ENCODE assay signal across 23 cellular contexts in the genomic region with DNA sequence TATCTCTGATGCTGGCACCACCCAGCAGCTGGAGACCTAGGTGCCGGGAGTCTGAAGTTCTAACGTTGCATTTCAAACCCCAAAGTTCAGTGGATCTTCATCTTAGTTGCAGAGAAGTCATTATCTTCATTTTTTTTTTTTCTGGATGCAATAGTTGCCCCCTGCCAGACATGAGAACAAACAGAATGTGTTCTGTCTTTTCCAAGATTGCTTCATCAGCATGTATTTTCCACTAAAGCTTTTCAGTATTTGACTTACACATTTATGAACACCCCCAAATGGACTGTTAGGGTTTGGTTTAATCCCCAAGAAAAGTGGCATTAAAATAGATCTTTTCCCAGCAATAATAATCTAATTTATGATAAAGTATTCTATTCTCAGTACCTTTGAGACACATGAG.
A peak's percentile ranks its signal among the peaks of the same experiment; 100 is the strongest.
DNase-seq lines count a peak whose midpoint lies in the region; ATAC-seq, FAIRE-seq and TF ChIP-seq lines count a peak whose summit lies in the region.
"Had no signal": no experiment of that assay in that cellular context is flagged by ENCODE, and none has a peak within 500 bp of the region (broad histone marks: within the 10 kb centered on the region; RNA-seq: fewer than 3 reads in every experiment).

No MANE protein-coding gene starts in this region.

- in situ Hi-C loops in K562 (cut with MboI), result no loop called here

- DNase-seq in A549 (ENCODE audit: low read depth in 1 of 2, low spot score in 1 of 2) (no peak), K562 (ENCODE audit: extremely low read depth in 1 of 4, low spot score in 3 of 4) (no peak), mesenchymal stem cell (peak; percentile 30), left lung (no peak)
- DNase-seq in CD4-positive, alpha-beta T cell, result no peak
- DNase-seq: Calu3; CD8-positive, alpha-beta T cell; DMS53; DND-41; EL; GOT3; H7; HFFc6; IMR-90; KBM-7 had no signal

- no peaks in the 10 kb centered on the region for H3K36me3 ChIP-seq in K562 (ENCODE audit: control insufficient read depth, insufficient read depth, low read length)
- no peaks in the 10 kb centered on the region for H3K36me3 ChIP-seq in mesenchymal stem cell (ENCODE audit: control insufficient read depth in 1 of 2, insufficient read depth in 2 of 2, low read depth in 1 of 2, low read length in 2 of 2)
- no peaks in the 10 kb centered on the region for H3K36me3 ChIP-seq in left lung
- H3K36me3 ChIP-seq: BLaER1 had no signal

- H3K4me3 Mint-ChIP-seq in CD4-positive, alpha-beta T cell, result no peak overlapping the region
- H3K4me3 Mint-ChIP-seq: CD14-positive monocyte; CD8-positive, alpha-beta T cell; HFFc6 had no signal

- no peak overlapping the region for H4K8ac ChIP-seq in mesenchymal stem cell (ENCODE audit: low read length)

- no peaks in the 10 kb centered on the region for H3K9me1 ChIP-seq in K562 (ENCODE audit: control insufficient read depth, insufficient read depth, low read length)

- no TSS peak for BruUV-seq in K562 (replicated peaks; lab: Mats Ljungman, UMichigan)

- H3K27me3 Mint-ChIP-seq in CD4-positive, alpha-beta T cell, result peaks cover 16% of the 10 kb centered on the region

- H3K27ac Mint-ChIP-seq in CD4-positive, alpha-beta T cell, result no peak overlapping the region
- H3K27ac Mint-ChIP-seq: CD14-positive monocyte; CD8-positive, alpha-beta T cell; HFFc6 had no signal

- no peak overlapping the region for H2BK15ac ChIP-seq in mesenchymal stem cell (ENCODE audit: low read depth, poor library complexity, severe bottlenecking)

- no peaks in the 10 kb centered on the region for H3K4me1 Mint-ChIP-seq in CD4-positive, alpha-beta T cell (ENCODE audit: low read depth)
- H3K4me1 Mint-ChIP-seq: CD14-positive monocyte had no signal

- 72% methylated on average over 2 of the region's 2 CpGs for WGBS in A549 (ENCODE audit: missing lambda C conversion rate)
- WGBS in K562 (ENCODE audit: insufficient coverage, low coverage, missing lambda C conversion rate), result 6% methylated on average over 2 of the region's 2 CpGs
- WGBS in mesenchymal stem cell, result 91% methylated on average over 2 of the region's 2 CpGs

- H3K4ac ChIP-seq in mesenchymal stem cell (ENCODE audit: low read depth in 1 of 2, low read length in 2 of 2), result no peak overlapping the region

- H3K4me1 ChIP-seq in A549 (no peaks in the 10 kb centered on the region), K562 (replicated peaks in 1 of 2; ENCODE audit: control insufficient read depth in 2 of 2, insufficient read depth in 2 of 2, low read length in 2 of 2) (no peaks in the 10 kb centered on the region; a peak in 1 of 5 replicates), mesenchymal stem cell (ENCODE audit: control insufficient read depth, insufficient read depth, low read depth, low read length) (no peaks in the 10 kb centered on the region), left lung (no peaks in the 10 kb centered on the region)
- H3K4me1 ChIP-seq: BLaER1 had no signal

- H3K27ac ChIP-seq in A549, result no peak overlapping the region
- H3K27ac ChIP-seq in K562 (ENCODE audit: extremely low read depth, low read depth, low read length), result no peak overlapping the region
- H3K27ac ChIP-seq in mesenchymal stem cell (ENCODE audit: low read length, poor library complexity, severe bottlenecking), result no peak overlapping the region
- peak overlapping the region; percentile 70 for H3K27ac ChIP-seq in temporal lobe (ENCODE audit: low read depth, low read length)
- H3K27ac ChIP-seq in left lung, result no peak overlapping the region
- no peak overlapping the region for H3K27ac ChIP-seq in CD4-positive, alpha-beta T cell (ENCODE audit: low read depth, low read length)
- H3K27ac ChIP-seq: 22Rv1, BLaER1 had no signal

- H3K36me3 Mint-ChIP-seq in CD4-positive, alpha-beta T cell (ENCODE audit: low read depth), result no peaks in the 10 kb centered on the region
- H3K36me3 Mint-ChIP-seq: CD14-positive monocyte; CD8-positive, alpha-beta T cell had no signal

- H2AFZ ChIP-seq in K562 (ENCODE audit: low read depth, low read length) (no peak overlapping the region), mesenchymal stem cell (ENCODE audit: low read depth, low read length) (no peak overlapping the region)

- no peak for TF ChIP-seq POLR2A in A549 (IDR thresholded peaks at IDR 0.05; ENCODE audit: low read length)
- no peak for TF ChIP-seq POLR2A in K562 (conservative IDR thresholded peaks at IDR 0.05)

- CTCF ChIA-PET in A549 (lab: Yijun Ruan, JAX) (interaction anchor here (0.6 to 1.3 kb wide), 5 partner anchors 26 to 269 kb away, joined by 3 to 4 read pairs (median 3); no protein-coding TSS in a partner anchor), K562 (lab: Yijun Ruan, JAX; ENCODE audit: low intra/inter-chr PET ratio) (no interaction called here)
- CTCF ChIA-PET in CD4-positive, alpha-beta T cell (lab: Charles Lee), result no interaction called here

- no peak overlapping the region for H2BK120ac ChIP-seq in mesenchymal stem cell (ENCODE audit: low read depth, low read length)

- no peak overlapping the region for H4K91ac ChIP-seq in mesenchymal stem cell (ENCODE audit: low read length)

- intact Hi-C loops in K562 (cut with micrococcal nuclease) (no loop called here), left lung (cut with DNase I) (no loop called here)
- intact Hi-C loops in CD4-positive, alpha-beta T cell (cut with DNase I, micrococcal nuclease), result no loop called here

- H3K79me2 ChIP-seq in K562 (ENCODE audit: control insufficient read depth, insufficient read depth, low read length), result no peaks in the 10 kb centered on the region

- ATAC-seq in A549 (no peak), K562 (no peak), HG02588 (IDR thresholded peaks at IDR 0.05; ENCODE audit: unreplicated experiment) (no peak), left lung (no peak)
- no peak for ATAC-seq in CD4-positive, alpha-beta T cell (ENCODE audit: poor library complexity)
- ATAC-seq: CD8-positive, alpha-beta T cell; GM12878; HCT116 had no signal

- no peak overlapping the region for H3K4me2 ChIP-seq in A549
- H3K4me2 ChIP-seq in K562 (ENCODE audit: insufficient read depth, low read length), result no peak overlapping the region
- no peak overlapping the region for H3K4me2 ChIP-seq in mesenchymal stem cell (ENCODE audit: low read length, poor library complexity, severe bottlenecking)
- H3K4me2 ChIP-seq: BLaER1 had no signal

- H3K4me3 ChIP-seq in A549 (no peak overlapping the region), K562 (no peak overlapping the region), mesenchymal stem cell (ENCODE audit: insufficient read depth in 1 of 2, low read depth in 1 of 2, low read length in 2 of 2) (no peak overlapping the region), left lung (no peak overlapping the region)
- H3K4me3 ChIP-seq: BLaER1, GM12878 had no signal

- H3K14ac ChIP-seq in mesenchymal stem cell (ENCODE audit: low read length in 2 of 2), result no peak overlapping the region

- TF ChIP-seq CTCF in A549 (IDR thresholded peaks at IDR 0.05), result no peak
- TF ChIP-seq CTCF in K562 (IDR thresholded peaks at IDR 0.05 in 2 of 3, conservative IDR thresholded peaks at IDR 0.05 in 1 of 3; ENCODE audit: insufficient read depth in 2 of 3, low read depth in 1 of 3, low read length in 3 of 3), result no peak
- no peak for TF ChIP-seq CTCF in left lung (IDR thresholded peaks at IDR 0.05)
- TF ChIP-seq CTCF in CD4-positive, alpha-beta T cell (IDR thresholded peaks at IDR 0.05), result no peak

- no peaks in the 10 kb centered on the region for H4K20me1 ChIP-seq in K562 (replicated peaks; ENCODE audit: control insufficient read depth, insufficient read depth, low read length)
- H4K20me1 ChIP-seq: BLaER1 had no signal

- H3K9me3 ChIP-seq in A549 (no peaks in the 10 kb centered on the region), K562 (replicated peaks; ENCODE audit: control insufficient read depth, insufficient read depth, low read depth, low read length) (no peaks in the 10 kb centered on the region), mesenchymal stem cell (ENCODE audit: control insufficient read depth, low read length) (no peaks in the 10 kb centered on the region), left lung (no peaks in the 10 kb centered on the region)
- no peaks in the 10 kb centered on the region for H3K9me3 ChIP-seq in CD4-positive, alpha-beta T cell (ENCODE audit: control insufficient read depth, low read length)
- H3K9me3 ChIP-seq: BLaER1 had no signal

- no peak overlapping the region for H3K9ac ChIP-seq in K562 (ENCODE audit: insufficient read depth in 1 of 2, low read depth in 2 of 2, low read length in 2 of 2)
- H3K9ac ChIP-seq in mesenchymal stem cell (ENCODE audit: low read length), result no peak overlapping the region
- H3K9ac ChIP-seq: BLaER1 had no signal

- no peak overlapping the region for H2AK5ac ChIP-seq in mesenchymal stem cell (ENCODE audit: low read length, severe bottlenecking)

- H3K27me3 ChIP-seq in K562 (ENCODE audit: control insufficient read depth in 2 of 2, insufficient read depth in 2 of 2, low read length in 2 of 2) (peaks cover 3 to 10% of the 10 kb centered on the region in 2 experiments; a peak in 1 of 5 replicates), mesenchymal stem cell (ENCODE audit: control insufficient read depth in 1 of 2, insufficient read depth in 1 of 2, low read length in 2 of 2) (peaks cover 0 to 20% of the 10 kb centered on the region in 2 experiments), left lung (no peaks in the 10 kb centered on the region)
- no peaks in the 10 kb centered on the region for H3K27me3 ChIP-seq in CD4-positive, alpha-beta T cell (ENCODE audit: control insufficient read depth, insufficient read depth, low read length)
- H3K27me3 ChIP-seq: BLaER1 had no signal

- POLR2A ChIA-PET in A549 (lab: Yijun Ruan, JAX) (no interaction called here), K562 (lab: Yijun Ruan, JAX) (interaction anchor here (0.6 to 1.2 kb wide), 4 partner anchors 11 to 134 kb away, joined by 3 read pairs; no protein-coding TSS in a partner anchor)
- POLR2A ChIA-PET in CD4-positive, alpha-beta T cell (lab: Charles Lee), result no interaction called here

- no peak for TF ChIP-seq RAD21 in A549 (conservative IDR thresholded peaks at IDR 0.05 in 1 of 2, IDR thresholded peaks at IDR 0.05 in 1 of 2)
- TF ChIP-seq RAD21 in K562 (CRISPR knock-in tag; conservative IDR thresholded peaks at IDR 0.05 in 1 of 2, IDR thresholded peaks at IDR 0.05 in 1 of 2), result no peak

- TF ChIP-seq EP300 in A549 (IDR thresholded peaks at IDR 0.05) (no peak), K562 (IDR thresholded peaks at IDR 0.05; ENCODE audit: low read length) (no peak)

- no peak overlapping the region for H2BK5ac ChIP-seq in mesenchymal stem cell (ENCODE audit: low read depth, low read length, poor library complexity, severe bottlenecking)

- no peak overlapping the region for H3K18ac ChIP-seq in mesenchymal stem cell (ENCODE audit: low read depth in 1 of 2, low read length in 2 of 2)

- no peaks in the 10 kb centered on the region for H3K79me1 ChIP-seq in mesenchymal stem cell (replicated peaks; ENCODE audit: low read length, poor library complexity, severe bottlenecking)

- H3K9me3 Mint-ChIP-seq in CD4-positive, alpha-beta T cell, result no peaks in the 10 kb centered on the region
- H3K9me3 Mint-ChIP-seq: CD8-positive, alpha-beta T cell; HFFc6 had no signal

- H3K23ac ChIP-seq in mesenchymal stem cell (ENCODE audit: low read length in 2 of 2), result no peak overlapping the region

- no peak overlapping the region for H2BK12ac ChIP-seq in mesenchymal stem cell (ENCODE audit: low read length in 2 of 2)

- FAIRE-seq in A549 (lab: Jason Lieb, UNC), result no peak
- FAIRE-seq in K562 (lab: Jason Lieb, UNC), result no peak
- FAIRE-seq: GM12878, HTR-8/SVneo had no signal

TF ChIP-seq in A549, 52 proteins besides CTCF, POLR2A, EP300 and RAD21 (continues in another document):
- TF ChIP-seq MAFK (IDR thresholded peaks at IDR 0.05; ENCODE audit: partially characterized antibody), result peak; percentile 13

Comparison
In these comparisons a context has a peak if more than half of its experiments do, and no peak if none do; other contexts are left out.
1. Of the 35 proteins assayed by ChIP-seq in both K562 and A549: peak only in K562: none; only in A549: MAFK; in both: none; in neither: 34.